In genomic region chr2:235670974-235671787, GRCh38 we compare ENCODE assay signal across 10 cellular contexts.
DNase-seq lines count a peak whose midpoint lies in the region; ATAC-seq and TF ChIP-seq lines count a peak whose summit lies in the region.
"Had no signal": no experiment of that assay in that cellular context is flagged by ENCODE, and none has a peak within 500 bp of the region (broad histone marks: within the 10 kb centered on the region; RNA-seq: fewer than 3 reads in every experiment).

No MANE protein-coding gene starts in this region.

- H3K4me3 Mint-ChIP-seq in CD4-positive, alpha-beta memory T cell, result peak overlapping the region; percentile 52 to 81 (median 72)
- peak overlapping the region; percentile 78 for H3K4me3 Mint-ChIP-seq in nephron progenitor cell
- H3K4me3 Mint-ChIP-seq: memory B cell had no signal

- peaks cover 10 to 35% (median 17%) of the 10 kb centered on the region in 4 donors for H3K4me1 Mint-ChIP-seq in CD4-positive, alpha-beta memory T cell
- peaks cover 55% of the 10 kb centered on the region for H3K4me1 Mint-ChIP-seq in nephron progenitor cell
- H3K4me1 Mint-ChIP-seq: memory B cell had no signal

- no peaks in the 10 kb centered on the region for H3K36me3 Mint-ChIP-seq in CD4-positive, alpha-beta memory T cell
- peaks cover 3% of the 10 kb centered on the region for H3K36me3 Mint-ChIP-seq in nephron progenitor cell (ENCODE audit: low read depth)
- H3K36me3 Mint-ChIP-seq: memory B cell had no signal

- no peaks in the 10 kb centered on the region for H3K4me1 ChIP-seq in CD4-positive, alpha-beta memory T cell (ENCODE audit: insufficient read depth, low read length)

- peaks cover 0 to 3% (median 0%) of the 10 kb centered on the region in 8 donors for H3K9me3 Mint-ChIP-seq in CD4-positive, alpha-beta memory T cell
- H3K9me3 Mint-ChIP-seq in nephron progenitor cell, result no peaks in the 10 kb centered on the region
- H3K9me3 Mint-ChIP-seq: memory B cell had no signal

- no peaks in the 10 kb centered on the region for H3K27me3 ChIP-seq in CD4-positive, alpha-beta memory T cell (ENCODE audit: insufficient read depth, low read length)

- TF ChIP-seq CTCF in choroid plexus epithelial cell (conservative IDR thresholded peaks at IDR 0.05; ENCODE audit: low read depth, low read length) (no peak), nephron progenitor cell (IDR thresholded peaks at IDR 0.05) (no peak)

- peak overlapping the region in 2 of 7 donors; percentile 42 to 57 for H3K27ac Mint-ChIP-seq in CD4-positive, alpha-beta memory T cell
- no peak overlapping the region for H3K27ac Mint-ChIP-seq in nephron progenitor cell
- H3K27ac Mint-ChIP-seq: memory B cell had no signal

- ATAC-seq in GM18909 (IDR thresholded peaks at IDR 0.05; ENCODE audit: poor library complexity, unreplicated experiment), result no peak
- ATAC-seq: GM12878 had no signal

- POLR2A ChIA-PET in CD4-positive, alpha-beta memory T cell (lab: Charles Lee; ENCODE audit: partially characterized antibody), result no interaction called here

- no peaks in the 10 kb centered on the region for H3K36me3 ChIP-seq in CD4-positive, alpha-beta memory T cell (ENCODE audit: insufficient read depth, low read length)

- intact Hi-C loops in CD4-positive, alpha-beta memory T cell (cut with micrococcal nuclease), result no loop called here

- peaks cover 30 to 38% of the 10 kb centered on the region in 2 donors for H3K27me3 Mint-ChIP-seq in CD4-positive, alpha-beta memory T cell
- H3K27me3 Mint-ChIP-seq in nephron progenitor cell (ENCODE audit: low read depth, poor library complexity), result peaks cover 31% of the 10 kb centered on the region

- no peak overlapping the region for H3K27ac ChIP-seq in CD4-positive, alpha-beta memory T cell (ENCODE audit: low read depth, low read length)

- CTCF ChIA-PET in CD4-positive, alpha-beta memory T cell (lab: Charles Lee; ENCODE audit: partially characterized antibody), result no interaction called here

- no peak overlapping the region for H3K4me3 ChIP-seq in CD4-positive, alpha-beta memory T cell (ENCODE audit: low read length in 2 of 2)
- H3K4me3 ChIP-seq in choroid plexus epithelial cell (ENCODE audit: low read depth, low read length), result peak overlapping the region; percentile 59
- H3K4me3 ChIP-seq: GM12878 had no signal

- H3K9me3 ChIP-seq in CD4-positive, alpha-beta memory T cell (ENCODE audit: control insufficient read depth in 1 of 2, low read length in 2 of 2), result no peaks in the 10 kb centered on the region

- DNase-seq in CD4-positive, alpha-beta memory T cell, result no peak
- DNase-seq in NCI-H1105 treated with DMSO at 0.1 percent for 48 hours (lab: John Stamatoyannopoulos, UW) (peak; percentile 25), choroid plexus epithelial cell (ENCODE audit: low read depth) (no peak), nephron progenitor cell (no peak), GM19240 (ENCODE audit: insufficient read length, low spot score) (no peak), NOMO-1 treated with dmso at 0.1 percent for 144 hours (lab: John Stamatoyannopoulos, UW; ENCODE audit: unreplicated experiment) (no peak), SW480 (ENCODE audit: low spot score) (no peak)
